Comparison of ENCODE assay signal across 1 cellular context in genomic region chr19:36041092-36041491, GRCh38.
TF ChIP-seq lines count a peak whose summit lies in the region.

No MANE protein-coding gene starts in this region.

TF ChIP-seq in K562, 482 proteins besides CTCF, POLR2A, EP300 and RAD21:
- TF ChIP-seq IRF9 (tag; IDR thresholded peaks at IDR 0.05) (0 out of 2 replicates have a peak, but pooled peaks have one; percentile 34), CEBPB (tag; IDR thresholded peaks at IDR 0.05) (peak; percentile 98), CEBPG (CRISPR knock-in tag; IDR thresholded peaks at IDR 0.05) (peak; percentile 74), CEBPG (tag; conservative IDR thresholded peaks at IDR 0.05 in 1 of 2, IDR thresholded peaks at IDR 0.05 in 1 of 2) (peak; percentile 84 to 97)
